ENCODE assay signal across 15 cellular contexts in genomic region chr22:31891366-31892079, GRCh38. TPM values are rescaled to one million over a fixed set of nuclear protein-coding genes. Genes with fewer than 3 reads are reported as not detected.
DNase-seq lines count a peak whose midpoint lies in the region; ATAC-seq, FAIRE-seq and TF ChIP-seq lines count a peak whose summit lies in the region.
"Had no signal": no experiment of that assay in that cellular context is flagged by ENCODE, and none has a peak within 500 bp of the region (broad histone marks: within the 10 kb centered on the region; RNA-seq: fewer than 3 reads in every experiment).

No MANE protein-coding gene starts in this region.

- peaks cover 5% of the 10 kb centered on the region for H3K4me1 ChIP-seq in endocrine pancreas (ENCODE audit: control insufficient read depth, insufficient read depth, low read length)
- H3K4me1 ChIP-seq: sigmoid colon, uterus had no signal

- peaks cover 5% of the 10 kb centered on the region for H3K4me1 Mint-ChIP-seq in progenitor cell of endocrine pancreas (ENCODE audit: low read depth)
- H3K4me1 Mint-ChIP-seq: activated naive CD4-positive, alpha-beta T cell treated with anti-CD3 and anti-CD28 coated beads, Interleukin-2, amount 50 U/mL, for 24 hours; IgD-negative memory B cell had no signal

- no peak for ATAC-seq in GM21526 (IDR thresholded peaks at IDR 0.05; ENCODE audit: low FRiP score, unreplicated experiment)

- peaks cover 9% of the 10 kb centered on the region for H3K36me3 Mint-ChIP-seq in progenitor cell of endocrine pancreas (ENCODE audit: insufficient read depth)

- H3K4me3 ChIP-seq in endocrine pancreas (ENCODE audit: control insufficient read depth, insufficient read depth, low read length): peak overlapping the region; percentile 25
- H3K4me3 ChIP-seq: sigmoid colon, uterus had no signal

- H3K36me3 ChIP-seq in endocrine pancreas (ENCODE audit: control insufficient read depth, insufficient read depth, low read length): no peaks in the 10 kb centered on the region
- H3K36me3 ChIP-seq: uterus had no signal

- no peak for TF ChIP-seq CTCF in progenitor cell of endocrine pancreas (IDR thresholded peaks at IDR 0.05; ENCODE audit: unreplicated experiment)

- H3K27me3 ChIP-seq in endocrine pancreas (ENCODE audit: control insufficient read depth, insufficient read depth, low read length): no peaks in the 10 kb centered on the region
- H3K27me3 ChIP-seq: sigmoid colon, uterus had no signal

- no peaks in the 10 kb centered on the region for H3K9me3 ChIP-seq in endocrine pancreas (ENCODE audit: control insufficient read depth, low read length)
- H3K9me3 ChIP-seq: sigmoid colon, uterus had no signal

- H3K4me3 Mint-ChIP-seq in progenitor cell of endocrine pancreas (ENCODE audit: low read depth): no peak overlapping the region
- H3K4me3 Mint-ChIP-seq: activated naive CD4-positive, alpha-beta T cell treated with anti-CD3 and anti-CD28 coated beads, Interleukin-2, amount 50 U/mL, for 24 hours had no signal

- H3K27me3 Mint-ChIP-seq in progenitor cell of endocrine pancreas: no peaks in the 10 kb centered on the region
- H3K27me3 Mint-ChIP-seq: activated naive CD4-positive, alpha-beta T cell treated with anti-CD3 and anti-CD28 coated beads, Interleukin-2, amount 50 U/mL, for 24 hours; IgD-negative memory B cell had no signal

- no peaks in the 10 kb centered on the region for H3K9me3 Mint-ChIP-seq in progenitor cell of endocrine pancreas (ENCODE audit: low read depth)
- H3K9me3 Mint-ChIP-seq: activated naive CD4-positive, alpha-beta T cell treated with anti-CD3 and anti-CD28 coated beads, Interleukin-2, amount 50 U/mL, for 24 hours had no signal

- peak; percentile 4 for FAIRE-seq in GM19239 (lab: Jason Lieb, UNC)
- FAIRE-seq: D721Med had no signal

- H3K27ac Mint-ChIP-seq in progenitor cell of endocrine pancreas: peak overlapping the region; percentile 5
- H3K27ac Mint-ChIP-seq: activated naive CD4-positive, alpha-beta T cell treated with anti-CD3 and anti-CD28 coated beads, Interleukin-2, amount 50 U/mL, for 24 hours; IgD-negative memory B cell had no signal

- DNase-seq in GM19239 (ENCODE audit: insufficient read length, low spot score) (no peak), NCI-H2227 treated with DMSO at 0.1 percent for 48 hours (lab: John Stamatoyannopoulos, UW) (peak; percentile 16), progenitor cell of endocrine pancreas (ENCODE audit: low spot score, unreplicated experiment) (no peak), AG08395 (ENCODE audit: low spot score) (no peak)
- no peak for DNase-seq in activated CD8-positive, alpha-beta memory T cell treated with anti-CD3 and anti-CD28 coated beads, Interleukin-2, amount 50 U/mL, for 48 hours
- DNase-seq: effector memory CD4-positive, alpha-beta T cell; NCI-H524 treated with DMSO at 0.1 percent for 48 hours; sigmoid colon; SW 1271; uterus had no signal

- H3K9ac ChIP-seq in endocrine pancreas (ENCODE audit: control insufficient read depth, insufficient read depth, low read length): peak overlapping the region; percentile 7

RNA-seq across cellular contexts. Expression of gene YWHAH, which starts 52.8 kb away (rescaled TPM):
- 105 and 111 TPM in 2 replicates for total RNA-seq in progenitor cell of endocrine pancreas
